ENCODE assay signal across 8 cellular contexts in genomic region chr22:31344369-31345330, GRCh38. TPM values are rescaled to one million over a fixed set of nuclear protein-coding genes. Genes with fewer than 3 reads are reported as not detected.
DNase-seq lines count a peak whose midpoint lies in the region; ATAC-seq, FAIRE-seq and TF ChIP-seq lines count a peak whose summit lies in the region.

No MANE protein-coding gene starts in this region.

- DNase-seq in GM12892 (ENCODE audit: insufficient read length) (no peak), SJSA1 (ENCODE audit: low read depth in 1 of 2, low spot score in 2 of 2) (no peak), breast epithelium (ENCODE audit: low spot score in 2 of 2) (peak; percentile 55 to 62), left colon (peak; percentile 63 to 68), GM13976 (ENCODE audit: low spot score) (no peak), 8988T (no peak), NCI-H2029 (lab: John Stamatoyannopoulos, UW) (no peak)
- peak; percentile 24 to 27 for DNase-seq in stimulated activated CD4-positive, alpha-beta T cell treated with anti-CD3 and anti-CD28 coated beads, Interleukin-4, amount 100 ng/mL, for 4 hours

- H3K36me3 ChIP-seq in SJSA1, result peaks cover 55% of the 10 kb centered on the region
- no peaks in the 10 kb centered on the region for H3K36me3 ChIP-seq in breast epithelium

- H3K4me1 ChIP-seq in SJSA1 (replicated peaks) (peaks cover 39% of the 10 kb centered on the region), breast epithelium (peaks cover 0 to 32% of the 10 kb centered on the region in 2 donors)

- H3K4me3 ChIP-seq in SJSA1, result peak overlapping the region; percentile 71
- peak overlapping the region; percentile 70 to 75 (median 72) for H3K4me3 ChIP-seq in breast epithelium

- intact Hi-C loops in breast epithelium (cut with DNase I; ENCODE audit: low total_unique reads), result no loop called here
- intact Hi-C loops in left colon (cut with DNase I, micrococcal nuclease), result no loop called here

- peak; percentile 59; the same call in 1 of the 2 replicates for TF ChIP-seq POLR2A in GM12892 (IDR thresholded peaks at IDR 0.05; ENCODE audit: low read depth, low read length)
- no peak for TF ChIP-seq POLR2A in breast epithelium (IDR thresholded peaks at IDR 0.05)

- no peak for TF ChIP-seq CTCF in breast epithelium (IDR thresholded peaks at IDR 0.05)
- no peak for TF ChIP-seq CTCF in GM13976 (IDR thresholded peaks at IDR 0.05; ENCODE audit: borderline replicate concordance, control extremely low read depth, extremely low read depth, insufficient read depth, missing control alignments)

- peak; percentile 31 for ATAC-seq in left colon

- no peak overlapping the region for H3K27ac ChIP-seq in SJSA1
- H3K27ac ChIP-seq in breast epithelium, result peak overlapping the region; percentile 93

- H3K9me3 ChIP-seq in SJSA1 (replicated peaks) (no peaks in the 10 kb centered on the region), breast epithelium (no peaks in the 10 kb centered on the region)

- in situ Hi-C loops in GM13976 (cut with MboI; ENCODE audit: low sequenced_read_pairs, unreplicated experiment), result no loop called here

- FAIRE-seq in GM12892 (lab: Jason Lieb, UNC), result peak; percentile 68

- H3K27me3 ChIP-seq in SJSA1 (replicated peaks), result no peaks in the 10 kb centered on the region
- no peaks in the 10 kb centered on the region for H3K27me3 ChIP-seq in breast epithelium

RNA-seq across cellular contexts. Expression of gene PATZ1, which starts 1.5 kb away (rescaled TPM):
- polyA plus RNA-seq in GM12892 (2012; ENCODE audit: missing spikeins), result 8.2 TPM
- 14.7 and 14.9 TPM in 2 replicates for total RNA-seq in SJSA1 (2014; rRNA removed; shearing (Covaris generic))
- total RNA-seq in breast epithelium, result 10 to 100 TPM; 15.4 to 49.6 (median 40.6) TPM
- 10 to 100 TPM; 11.0 to 15.0 TPM for total RNA-seq in left colon

RNA-seq across cellular contexts. Expression of gene PIK3IP1, which starts 52.4 kb away (rescaled TPM):
- polyA plus RNA-seq in GM12892 (2012; ENCODE audit: missing spikeins), result 4.5 TPM
- total RNA-seq in SJSA1 (2014; rRNA removed; shearing (Covaris generic)), result 1.3 and 2.2 TPM in 2 replicates
- total RNA-seq in breast epithelium, result 100 to 1,000 TPM in 1 of 3 donors, 10 to 100 TPM in 2; 43.3 to 109 (median 72.5) TPM
- 10 to 100 TPM in 1 of 2 donors, 1 to 10 TPM in 1; 8.1 to 21.9 TPM for total RNA-seq in left colon

RNA-seq across cellular contexts. Expression of gene DRG1, which starts 54.8 kb away (rescaled TPM):
- polyA plus RNA-seq in GM12892 (2012; ENCODE audit: missing spikeins), result 60.9 TPM
- 98.8 and 118 TPM in 2 replicates for total RNA-seq in SJSA1 (2014; rRNA removed; shearing (Covaris generic))
- total RNA-seq in breast epithelium (10 to 100 TPM; 62.3 to 80.3 (median 74.9) TPM), left colon (10 to 100 TPM; 29.9 to 34.5 TPM)

Comparison
In these comparisons a context has a peak if more than half of its experiments do, and no peak if none do; other contexts are left out.
1. DNase-seq: peak in breast epithelium (2 of 2), left colon (2 of 2) and stimulated activated CD4-positive, alpha-beta T cell treated with anti-CD3 and anti-CD28 coated beads, Interleukin-4, amount 100 ng/mL, for 4 hours (2 of 2); none in GM12892 (single experiment), SJSA1 (0 of 2), GM13976 (single experiment), 8988T (single experiment) and NCI-H2029 (single experiment).